ENCODE assay signal across 8 cellular contexts in the genomic region with DNA sequence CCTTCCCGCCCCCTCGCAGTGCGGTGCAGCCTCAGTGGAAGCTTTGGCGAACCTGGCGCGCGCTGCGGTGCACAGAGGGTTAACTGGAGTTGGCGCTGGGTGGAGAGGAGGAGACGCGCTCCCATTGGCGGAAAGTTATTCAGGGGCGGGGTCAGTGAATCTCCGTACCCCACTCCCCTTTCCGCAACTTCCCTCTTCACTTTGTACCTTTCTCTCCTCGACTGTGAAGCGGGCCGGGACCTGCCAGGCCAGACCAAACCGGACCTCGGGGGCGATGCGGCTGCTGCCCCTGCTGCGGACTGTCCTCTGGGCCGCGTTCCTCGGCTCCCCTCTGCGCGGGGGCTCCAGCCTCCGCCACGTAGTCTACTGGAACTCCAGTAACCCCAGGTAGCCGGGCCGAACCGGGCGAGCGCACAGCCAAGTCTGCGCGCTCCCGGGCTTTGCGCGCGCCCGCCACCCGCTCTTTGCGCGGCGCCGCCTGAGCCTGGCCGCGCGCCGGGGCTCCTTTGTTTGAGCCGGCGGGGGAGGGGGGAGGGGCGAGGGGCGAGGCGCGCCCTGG. TPM values are rescaled to one million over a fixed set of nuclear protein-coding genes. Genes with fewer than 3 reads are reported as not detected.
A peak's percentile ranks its signal among the peaks of the same experiment; 100 is the strongest.
DNase-seq lines count a peak whose midpoint lies in the region; ATAC-seq and TF ChIP-seq lines count a peak whose summit lies in the region.

TSS of gene EFNA4 (plus strand) at position 191 of the 559 bp plus-strand sequence. CDS start at position 275, 84 bp downstream.

- peak within 1 kb of the TSS; percentile 95 for H3K9ac ChIP-seq in NT2/D1 (ENCODE audit: insufficient read length, low read depth)

- H3K9me3 Mint-ChIP-seq in activated CD8-positive, alpha-beta memory T cell treated with anti-CD3 and anti-CD28 coated beads, Interleukin-2, amount 10 ng/mL, durations not matched to agents 7 days and 5 days (ENCODE audit: low read depth): no peaks in the 10 kb centered on the region
- no peaks in the 10 kb centered on the region for H3K9me3 Mint-ChIP-seq in mesothelial cell of epicardium

- H3K36me3 Mint-ChIP-seq in activated CD8-positive, alpha-beta memory T cell treated with anti-CD3 and anti-CD28 coated beads, Interleukin-2, amount 10 ng/mL, durations not matched to agents 7 days and 5 days: peaks cover 2% of the 10 kb centered on the region
- peaks cover 10% of the 10 kb centered on the region for H3K36me3 Mint-ChIP-seq in mesothelial cell of epicardium

- peaks cover 26% of the 10 kb centered on the region for H3K4me1 Mint-ChIP-seq in activated CD8-positive, alpha-beta memory T cell treated with anti-CD3 and anti-CD28 coated beads, Interleukin-2, amount 10 ng/mL, durations not matched to agents 7 days and 5 days
- H3K4me1 Mint-ChIP-seq in mesothelial cell of epicardium: peaks cover 34% of the 10 kb centered on the region

- no peak for TF ChIP-seq CTCF in BJ (IDR thresholded peaks at IDR 0.05; ENCODE audit: insufficient read depth, low read depth, low read length)
- TF ChIP-seq CTCF in mesothelial cell of epicardium (IDR thresholded peaks at IDR 0.05; ENCODE audit: unreplicated experiment): no peak

- peak within 1 kb of the TSS; percentile 83 for H3K4me3 Mint-ChIP-seq in activated CD8-positive, alpha-beta memory T cell treated with anti-CD3 and anti-CD28 coated beads, Interleukin-2, amount 10 ng/mL, durations not matched to agents 7 days and 5 days
- peak within 1 kb of the TSS; percentile 76 for H3K4me3 Mint-ChIP-seq in mesothelial cell of epicardium

- in situ Hi-C loops in endometrial microvascular endothelial cells (cut with HindIII; ENCODE audit: inconsistent ontology term, low pct_unique_long_range_greater_than_20kb, low sequenced_read_pairs): loop anchor here (10.0 kb wide), 1 partner anchor 49 kb away; no protein-coding TSS in a partner anchor

- no peaks in the 10 kb centered on the region for H3K9me3 ChIP-seq in NT2/D1 (ENCODE audit: insufficient read depth, low read length)

- peak within 1 kb of the TSS; percentile 78 for H3K4me3 ChIP-seq in BJ (ENCODE audit: low read depth, low read length)
- H3K4me3 ChIP-seq in NT2/D1 (ENCODE audit: insufficient read length, low read depth): peak within 1 kb of the TSS; percentile 93

- peaks cover 4% of the 10 kb centered on the region for H3K27me3 Mint-ChIP-seq in activated CD8-positive, alpha-beta memory T cell treated with anti-CD3 and anti-CD28 coated beads, Interleukin-2, amount 10 ng/mL, durations not matched to agents 7 days and 5 days
- H3K27me3 Mint-ChIP-seq in mesothelial cell of epicardium (ENCODE audit: low read depth): peaks cover 2% of the 10 kb centered on the region

- H3K27me3 ChIP-seq in BJ (ENCODE audit: control insufficient read depth, insufficient read depth, low read length) (no peaks in the 10 kb centered on the region), NT2/D1 (ENCODE audit: insufficient read depth, insufficient read length) (peaks cover 6% of the 10 kb centered on the region)

- H3K36me3 ChIP-seq in BJ (ENCODE audit: control insufficient read depth, insufficient read depth, low read length) (peaks cover 4% of the 10 kb centered on the region), NT2/D1 (ENCODE audit: insufficient read depth, insufficient read length, low read length) (peaks cover 49% of the 10 kb centered on the region)

- DNase-seq in BJ (ENCODE audit: low read depth) (no peak), NT2/D1 (ENCODE audit: low read depth, low spot score) (peak; percentile 93), mesothelial cell of epicardium (ENCODE audit: low spot score in 2 of 2, unreplicated experiment in 2 of 2) (peak; percentile 82 to 85)
- peak; percentile 90 for DNase-seq in activated CD8-positive, alpha-beta memory T cell treated with anti-CD3 and anti-CD28 coated beads, Interleukin-2, amount 10 ng/mL, durations not matched to agents 7 days and 5 days
- DNase-seq in stimulated activated CD8-positive, alpha-beta memory T cell treated with anti-CD3 and anti-CD28 coated beads, Interleukin-2, amount 100 ng/mL, for 1 hour (ENCODE audit: low read depth in 2 of 2): peak; percentile 59 to 68

- H3K27ac Mint-ChIP-seq in activated CD8-positive, alpha-beta memory T cell treated with anti-CD3 and anti-CD28 coated beads, Interleukin-2, amount 10 ng/mL, durations not matched to agents 7 days and 5 days: peak within 1 kb of the TSS; percentile 8
- H3K27ac Mint-ChIP-seq in mesothelial cell of epicardium: peak within 1 kb of the TSS; percentile 87

- POLR2A ChIA-PET in BJ (lab: Charles Lee): no interaction called here

- peak; percentile 69 for ATAC-seq in GM19035 (IDR thresholded peaks at IDR 0.05; ENCODE audit: unreplicated experiment)
- ATAC-seq in HG03432 (IDR thresholded peaks at IDR 0.05; ENCODE audit: unreplicated experiment): peak; percentile 67
- peak; percentile 88 for ATAC-seq in activated CD8-positive, alpha-beta memory T cell treated with anti-CD3 and anti-CD28 coated beads, Interleukin-2, amount 10 ng/mL, durations not matched to agents 7 days and 5 days

- peaks cover 22% of the 10 kb centered on the region for H3K4me1 ChIP-seq in NT2/D1 (ENCODE audit: insufficient read depth, insufficient read length)

- CTCF ChIA-PET in BJ (lab: Yijun Ruan, JAX): interaction anchor here (0.6 to 17.0 kb wide), 12 partner anchors 9 to 208 kb away, joined by 3 to 168 read pairs (median 6); partner anchors contain the start of genes ADAM15, EFNA3, KRTCAP2 and PBXIP1
- CTCF ChIA-PET in activated CD8-positive, alpha-beta memory T cell treated with anti-CD3 and anti-CD28 coated beads, Interleukin-2, amount 10 ng/mL, durations not matched to agents 7 days and 5 days (lab: Charles Lee): interaction anchor here (0.9 to 25.7 kb wide), 12 partner anchors 11 to 123 kb away, joined by 3 to 328 read pairs (median 14); partner anchors contain the start of genes ADAM15, EFNA3, KRTCAP2 and PBXIP1

RNA-seq across cellular contexts. Expression of gene EFNA4, which starts in this region (rescaled TPM):
- 6.6 and 12.4 TPM in 2 replicates for polyA plus RNA-seq in BJ (2011; rRNA removed)
- polyA minus RNA-seq in BJ (2011; rRNA and poly(A)+ RNA removed): 3.9 and 4.4 TPM in 2 replicates
- 1 to 10 TPM; 3.8 to 5.3 TPM for total RNA-seq in activated CD8-positive, alpha-beta memory T cell treated with anti-CD3 and anti-CD28 coated beads, Interleukin-2, amount 10 ng/mL, durations not matched to agents 7 days and 5 days
- total RNA-seq in endometrial microvascular endothelial cells (ENCODE audit: inconsistent ontology term) (15.8 TPM), mesothelial cell of epicardium (30.8 to 31.2 TPM (median 30.9 TPM) in 3 replicates)
